ENCODE assay signal across 26 cellular contexts in the genomic region with DNA sequence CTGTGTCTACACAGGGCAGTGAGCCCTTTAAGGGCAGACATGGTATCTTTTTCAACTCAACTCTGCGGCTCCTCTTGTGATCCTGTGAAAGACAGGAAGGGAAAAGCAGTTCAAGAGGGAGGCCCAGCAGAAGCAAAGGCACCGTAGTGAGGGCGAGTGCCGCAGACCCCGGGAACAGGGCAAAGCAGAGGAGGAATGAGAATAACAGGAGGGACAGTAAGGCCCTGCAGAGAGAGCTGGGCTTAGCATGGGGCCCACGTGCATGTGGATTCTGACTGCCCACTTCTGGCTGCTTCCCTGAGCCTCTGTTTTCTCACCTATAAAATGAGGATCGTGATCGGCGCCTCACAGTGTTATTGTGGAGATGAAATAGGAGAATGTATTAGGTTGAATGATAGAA.
"Had no signal": no experiment of that assay in that cellular context is flagged by ENCODE, and none has a peak within 500 bp of the region (broad histone marks: within the 10 kb centered on the region; RNA-seq: fewer than 3 reads in every experiment).

No MANE protein-coding gene starts in this region.

- H3K4me1 ChIP-seq: adrenal gland, ascending aorta, left ventricle myocardium inferior, parathyroid adenoma, spleen, upper lobe of left lung had no signal

- H3K27ac ChIP-seq: adrenal gland, ascending aorta, brain microvascular endothelial cell, dorsolateral prefrontal cortex, left ventricle myocardium inferior, parathyroid adenoma, thoracic aorta, upper lobe of left lung, WERI-Rb-1 had no signal

- ATAC-seq: activated CD8-positive, alpha-beta T cell treated with anti-CD3 and anti-CD28 coated beads, Interleukin-2, amount 10 ng/mL, durations not matched to agents 7 days and 5 days; activated T-helper 17 cell treated with anti-CD3 and anti-CD28 coated beads, Interleukin-2, amount 50 U/mL, for 72 hours; naive thymus-derived CD8-positive, alpha-beta T cell had no signal

- H3K36me3 Mint-ChIP-seq: activated naive CD8-positive, alpha-beta T cell; immature natural killer cell; mesothelial cell of epicardium; naive thymus-derived CD8-positive, alpha-beta T cell had no signal

- H3K27me3 ChIP-seq: adrenal gland, ascending aorta, brain microvascular endothelial cell, upper lobe of left lung had no signal

- H3K4me3 Mint-ChIP-seq: activated CD8-positive, alpha-beta T cell treated with anti-CD3 and anti-CD28 coated beads, Interleukin-2, amount 10 ng/mL, durations not matched to agents 7 days and 5 days; activated naive CD8-positive, alpha-beta T cell; activated T-cell treated with anti-CD3 and anti-CD28 coated beads, Interleukin-2, amount 50 U/mL, for 24 hours; activated T-helper 17 cell treated with anti-CD3 and anti-CD28 coated beads, Interleukin-2, amount 50 U/mL, for 72 hours; immature natural killer cell; mesothelial cell of epicardium; naive thymus-derived CD8-positive, alpha-beta T cell had no signal

- H3K4me1 Mint-ChIP-seq: activated T-helper 17 cell treated with anti-CD3 and anti-CD28 coated beads, Interleukin-2, amount 50 U/mL, for 72 hours; immature natural killer cell; mesothelial cell of epicardium had no signal

- H2AFZ ChIP-seq: parathyroid adenoma had no signal

- DNase-seq: activated CD4-positive, alpha-beta T cell treated with anti-CD3 and anti-CD28 coated beads for 1 hour; activated CD4-positive, alpha-beta T cell treated with anti-CD3 and anti-CD28 coated beads, Interleukin-2, amount 50 U/mL, for 1 hour; activated CD8-positive, alpha-beta T cell treated with anti-CD3 and anti-CD28 coated beads, Interleukin-2, amount 10 ng/mL, durations not matched to agents 7 days and 5 days; activated T-cell treated with anti-CD3 and anti-CD28 coated beads, Interleukin-2, amount 50 U/mL, for 24 hours; brain microvascular endothelial cell; caudate nucleus; dorsolateral prefrontal cortex; erythroblast; foreskin melanocyte; immature natural killer cell; kidney glomerular epithelial cell; left ventricle myocardium inferior; spleen; stimulated activated CD4-positive, alpha-beta T cell treated with anti-CD3 and anti-CD28 coated beads, Interleukin-4, amount 100 ng/mL, for 1 hour; stimulated activated naive CD4-positive, alpha-beta T cell treated with Interleukin-2 at 50 U/mL for 16 hours; T-helper 1 cell; upper lobe of left lung; WERI-Rb-1 had no signal

- H3K9me3 Mint-ChIP-seq: activated T-cell treated with anti-CD3 and anti-CD28 coated beads, Interleukin-2, amount 50 U/mL, for 24 hours; activated T-helper 17 cell treated with anti-CD3 and anti-CD28 coated beads, Interleukin-2, amount 50 U/mL, for 72 hours; immature natural killer cell; mesothelial cell of epicardium; naive thymus-derived CD8-positive, alpha-beta T cell had no signal

- H3K9ac ChIP-seq: parathyroid adenoma had no signal

- H3K79me2 ChIP-seq: parathyroid adenoma had no signal

- H3K36me3 ChIP-seq: adrenal gland, ascending aorta, brain microvascular endothelial cell, left ventricle myocardium inferior, spleen, thoracic aorta, upper lobe of left lung, WERI-Rb-1 had no signal

- H3K9me3 ChIP-seq: adrenal gland, ascending aorta, left ventricle myocardium inferior, spleen, thoracic aorta, upper lobe of left lung had no signal

- H3K27ac Mint-ChIP-seq: activated CD8-positive, alpha-beta T cell treated with anti-CD3 and anti-CD28 coated beads, Interleukin-2, amount 10 ng/mL, durations not matched to agents 7 days and 5 days; activated naive CD8-positive, alpha-beta T cell; activated T-cell treated with anti-CD3 and anti-CD28 coated beads, Interleukin-2, amount 50 U/mL, for 24 hours; activated T-helper 17 cell treated with anti-CD3 and anti-CD28 coated beads, Interleukin-2, amount 50 U/mL, for 72 hours; immature natural killer cell; mesothelial cell of epicardium; naive thymus-derived CD8-positive, alpha-beta T cell had no signal

- H3K4me3 ChIP-seq: adrenal gland, ascending aorta, dorsolateral prefrontal cortex, left ventricle myocardium inferior, spleen, thoracic aorta, upper lobe of left lung had no signal
